1 cellular context compared by ENCODE assay signal in genomic region chr3:5489536-5489935, GRCh38.
TF ChIP-seq lines count a peak whose summit lies in the region.

No MANE protein-coding gene starts in this region.

TF ChIP-seq in K562, 482 proteins besides CTCF, POLR2A, EP300 and RAD21 (continued from another document):
- TF ChIP-seq ZNF511 (CRISPR knock-in tag; IDR thresholded peaks at IDR 0.05) (no peak), MAFF (IDR thresholded peaks at IDR 0.05; ENCODE audit: low read length) (no peak), ZFP1 (CRISPR knock-in tag; IDR thresholded peaks at IDR 0.05) (no peak), ZNF444 (CRISPR knock-in tag; IDR thresholded peaks at IDR 0.05) (no peak), HEY1 (CRISPR knock-in tag; IDR thresholded peaks at IDR 0.05; ENCODE audit: borderline replicate concordance) (no peak), TAL1 (IDR thresholded peaks at IDR 0.05) (no peak), BCOR (IDR thresholded peaks at IDR 0.05) (no peak), HDAC6 (IDR thresholded peaks at IDR 0.05; ENCODE audit: low read depth, low read length) (no peak), MBD1 (CRISPR knock-in tag; IDR thresholded peaks at IDR 0.05) (no peak), DNMT1 (IDR thresholded peaks at IDR 0.05) (no peak), GTF3C2 (IDR thresholded peaks at IDR 0.05; ENCODE audit: borderline replicate concordance, extremely low read depth, insufficient read length) (no peak), BRF2 (IDR thresholded peaks at IDR 0.05; ENCODE audit: borderline replicate concordance, insufficient read depth, insufficient read length) (no peak), ZKSCAN3 (CRISPR knock-in tag; IDR thresholded peaks at IDR 0.05) (no peak), FIP1L1 (IDR thresholded peaks at IDR 0.05; ENCODE audit: low read depth, low read length, poor library complexity, severe bottlenecking) (no peak)
